ENCODE assay signal across 8 cellular contexts in the genomic region with DNA sequence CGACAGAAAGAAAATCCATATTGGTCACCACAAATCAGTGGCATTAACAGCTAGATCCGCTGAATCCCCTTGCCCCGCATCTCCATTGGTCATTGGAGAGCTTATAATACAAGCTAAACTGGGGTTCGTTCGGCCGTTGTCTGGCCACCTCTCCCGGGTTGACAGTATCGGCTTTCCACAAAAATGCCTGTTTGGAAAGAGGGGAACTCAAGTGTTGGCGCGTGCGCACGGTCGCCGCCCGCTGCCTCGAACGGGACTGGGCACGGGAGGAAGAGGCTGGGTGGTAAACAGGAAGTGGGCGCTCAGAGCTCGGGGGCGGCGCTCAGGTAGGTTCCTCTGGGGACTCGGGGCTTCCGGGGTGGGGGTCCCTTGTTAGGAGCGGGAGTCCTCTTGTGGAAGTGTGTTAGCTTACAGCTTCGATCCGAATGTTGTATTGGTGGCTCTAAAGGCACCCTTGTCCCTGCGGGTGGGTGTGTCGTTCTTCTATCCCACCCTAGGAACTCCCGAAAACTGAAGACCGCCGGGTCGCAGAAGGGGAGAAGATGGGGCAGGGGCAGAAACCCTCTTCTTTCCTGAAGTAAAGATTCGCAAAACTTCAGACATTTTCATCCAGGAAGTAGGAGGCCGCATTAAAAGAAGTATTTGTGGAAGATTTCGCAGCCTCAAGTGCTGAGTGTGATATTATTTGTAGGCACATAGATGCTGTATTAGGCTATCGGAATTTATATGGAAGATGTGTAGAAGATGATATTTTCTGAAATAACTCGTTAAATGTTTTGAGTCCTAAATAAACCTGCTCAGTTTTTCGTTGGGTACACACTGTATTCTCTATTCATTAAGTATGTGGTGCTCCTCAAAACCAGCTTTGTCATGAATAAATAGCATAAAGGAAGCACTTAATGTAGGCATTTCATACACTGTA. TPM values are rescaled to one million over a fixed set of nuclear protein-coding genes. Genes with fewer than 3 reads are reported as not detected.
DNase-seq lines count a peak whose midpoint lies in the region; ATAC-seq and TF ChIP-seq lines count a peak whose summit lies in the region.

No MANE protein-coding gene starts in this region.

- H3K79me1 ChIP-seq in trophoblast cell (ENCODE audit: low read length), result peaks cover 12% of the 10 kb centered on the region

- peak overlapping the region; percentile 69 for H3K4me2 ChIP-seq in trophoblast cell (ENCODE audit: low read length)

- H3K36me3 Mint-ChIP-seq in type B pancreatic cell, result peaks cover 7% of the 10 kb centered on the region

- TF ChIP-seq CTCF in GM12875 (IDR thresholded peaks at IDR 0.05; ENCODE audit: borderline replicate concordance, insufficient read depth, low read depth, low read length), result 0 out of 2 replicates have a peak, but pooled peaks have one; percentile 14
- no peak for TF ChIP-seq CTCF in cardiac muscle cell (IDR thresholded peaks at IDR 0.05; ENCODE audit: low read depth, low read length)
- no peak for TF ChIP-seq CTCF in type B pancreatic cell (conservative IDR thresholded peaks at IDR 0.05)

- H3K4me1 ChIP-seq in adipocyte (ENCODE audit: control insufficient read depth, insufficient read depth, low read length), result peaks cover 16% of the 10 kb centered on the region
- peaks cover 4% of the 10 kb centered on the region for H3K4me1 ChIP-seq in cardiac muscle cell (ENCODE audit: low read depth)
- no peaks in the 10 kb centered on the region for H3K4me1 ChIP-seq in trophoblast cell (ENCODE audit: control insufficient read depth in 1 of 2, insufficient read depth in 2 of 2, low read length in 2 of 2)

- H4K12ac ChIP-seq in trophoblast cell (ENCODE audit: low read depth, low read length), result peak overlapping the region; percentile 65

- peak overlapping the region; percentile 98 for H3K4me3 Mint-ChIP-seq in type B pancreatic cell

- WGBS in trophoblast cell (ENCODE audit: extremely low coverage, insufficient coverage, insufficient read length), result no CpG with 5 or more reads among the region's 39 CpGs

- peaks cover 18% of the 10 kb centered on the region for H3K4me1 Mint-ChIP-seq in type B pancreatic cell (ENCODE audit: unreplicated experiment)

- H3K18ac ChIP-seq in trophoblast cell (ENCODE audit: low read length), result peak overlapping the region; percentile 16

- no peaks in the 10 kb centered on the region for H3K27me3 ChIP-seq in adipocyte (replicated peaks; ENCODE audit: control insufficient read depth, insufficient read depth, low read length)
- H3K27me3 ChIP-seq in cardiac muscle cell, result no peaks in the 10 kb centered on the region
- no peaks in the 10 kb centered on the region for H3K27me3 ChIP-seq in trophoblast cell (ENCODE audit: insufficient read depth, low read length)

- H3K23ac ChIP-seq in trophoblast cell (ENCODE audit: low read length), result no peak overlapping the region

- H4K8ac ChIP-seq in trophoblast cell (ENCODE audit: low read depth, low read length), result peak overlapping the region; percentile 86

- peak overlapping the region; percentile 99 for H3K27ac Mint-ChIP-seq in type B pancreatic cell

- H3K4ac ChIP-seq in trophoblast cell (ENCODE audit: low read depth, low read length), result peak overlapping the region; percentile 16

- H3K9me3 ChIP-seq in adipocyte (ENCODE audit: control insufficient read depth, low read length) (no peaks in the 10 kb centered on the region), cardiac muscle cell (ENCODE audit: low read depth) (no peaks in the 10 kb centered on the region), trophoblast cell (ENCODE audit: insufficient read depth, low read depth, low read length) (no peaks in the 10 kb centered on the region)

- peak overlapping the region; percentile 79 for H2BK120ac ChIP-seq in trophoblast cell (ENCODE audit: insufficient read depth, low read length, poor library complexity)

- H2AK5ac ChIP-seq in trophoblast cell (ENCODE audit: low read length), result no peak overlapping the region

- H3K4me3 ChIP-seq in GM12875 (ENCODE audit: low read depth, low read length) (peak overlapping the region; percentile 90), adipocyte (ENCODE audit: low read length) (peak overlapping the region; percentile 97), cardiac muscle cell (peak overlapping the region; percentile 88), trophoblast cell (ENCODE audit: low read depth, low read length) (peak overlapping the region; percentile 90)

- peak overlapping the region; percentile 57 for H2AFZ ChIP-seq in trophoblast cell (ENCODE audit: insufficient read depth, low read length, poor library complexity)

- H3K27me3 Mint-ChIP-seq in type B pancreatic cell, result no peaks in the 10 kb centered on the region

- H3K14ac ChIP-seq in trophoblast cell (ENCODE audit: low read length), result peak overlapping the region; percentile 63

- peak; percentile 78 for ATAC-seq in HG02798 (IDR thresholded peaks at IDR 0.05; ENCODE audit: poor library complexity, unreplicated experiment)

- H4K91ac ChIP-seq in trophoblast cell (ENCODE audit: low read depth, low read length), result peak overlapping the region; percentile 56

- H3K9ac ChIP-seq in adipocyte (ENCODE audit: low read length) (peak overlapping the region; percentile 94), trophoblast cell (ENCODE audit: low read length) (peak overlapping the region; percentile 97)

- DNase-seq in NCI-H1417 treated with DMSO at 0.1 percent for 48 hours (lab: John Stamatoyannopoulos, UW) (peak; percentile 81), SW 1271 (lab: John Stamatoyannopoulos, UW) (peak; percentile 56 to 84), adipocyte (ENCODE audit: low read depth) (peak; percentile 98), cardiac muscle cell (ENCODE audit: low read depth in 1 of 2, low spot score in 1 of 2) (peak; percentile 95 to 97), trophoblast cell (peak; percentile 92 to 98), type B pancreatic cell (ENCODE audit: extremely low spot score, unreplicated experiment) (peak; percentile 89)

- H3K36me3 ChIP-seq in adipocyte (ENCODE audit: control insufficient read depth, insufficient read depth, low read length, severe bottlenecking) (peaks cover 27% of the 10 kb centered on the region), cardiac muscle cell (peaks cover 11% of the 10 kb centered on the region), trophoblast cell (ENCODE audit: control insufficient read depth in 1 of 2, insufficient read depth in 2 of 2, low read length in 2 of 2) (peaks cover 1 to 5% of the 10 kb centered on the region in 2 experiments)

- H3K27ac ChIP-seq in cardiac muscle cell, result peak overlapping the region; percentile 95
- H3K27ac ChIP-seq in trophoblast cell (ENCODE audit: low read depth, low read length), result peak overlapping the region; percentile 76

- H2BK5ac ChIP-seq in trophoblast cell (ENCODE audit: low read depth, low read length, poor library complexity), result peak overlapping the region; percentile 97

- no peak overlapping the region for H2BK12ac ChIP-seq in trophoblast cell (ENCODE audit: low read length)

- H3K79me2 ChIP-seq in trophoblast cell (ENCODE audit: control insufficient read depth, insufficient read depth, low read length, poor library complexity), result peaks cover 5% of the 10 kb centered on the region

- no peaks in the 10 kb centered on the region for H3K9me3 Mint-ChIP-seq in type B pancreatic cell

RNA-seq across cellular contexts. Expression of gene BROX, which starts 1.0 kb away (rescaled TPM):
- total RNA-seq in cardiac muscle cell (25.3 and 26.6 TPM in 2 replicates), type B pancreatic cell (ENCODE audit: low replicate concordance) (32.5 and 41.4 TPM in 2 replicates)
- polyA plus RNA-seq in cardiac muscle cell, result 16.3 and 21.8 TPM in 2 replicates
- polyA plus RNA-seq in trophoblast cell (2013), result 21.0 and 22.1 TPM in 2 replicates

RNA-seq across cellular contexts. Expression of gene AIDA, which starts 1.1 kb away (rescaled TPM):
- total RNA-seq in cardiac muscle cell (15.2 and 16.7 TPM in 2 replicates), type B pancreatic cell (ENCODE audit: low replicate concordance) (40.2 and 54.0 TPM in 2 replicates)
- 28.7 and 37.4 TPM in 2 replicates for polyA plus RNA-seq in cardiac muscle cell
- 56.6 and 59.3 TPM in 2 replicates for polyA plus RNA-seq in trophoblast cell (2013)

RNA-seq across cellular contexts. Expression of gene FAM177B, which starts 23.6 kb away (rescaled TPM):
- total RNA-seq in cardiac muscle cell (not detected in 2 replicates), type B pancreatic cell (ENCODE audit: low replicate concordance) (0.34 and 0.36 TPM in 2 replicates)
- not detected in 2 replicates for polyA plus RNA-seq in cardiac muscle cell
- polyA plus RNA-seq in trophoblast cell (2013), result not detected in 2 replicates

Comparison
In these comparisons a context has a peak if more than half of its experiments do, and no peak if none do; other contexts are left out.
1. Peak in every context shown above with its lines: DNase-seq, ATAC-seq, H3K4me3 ChIP-seq and H3K27ac ChIP-seq.